Comparison of ENCODE assay signal across 10 cellular contexts in the genomic region with DNA sequence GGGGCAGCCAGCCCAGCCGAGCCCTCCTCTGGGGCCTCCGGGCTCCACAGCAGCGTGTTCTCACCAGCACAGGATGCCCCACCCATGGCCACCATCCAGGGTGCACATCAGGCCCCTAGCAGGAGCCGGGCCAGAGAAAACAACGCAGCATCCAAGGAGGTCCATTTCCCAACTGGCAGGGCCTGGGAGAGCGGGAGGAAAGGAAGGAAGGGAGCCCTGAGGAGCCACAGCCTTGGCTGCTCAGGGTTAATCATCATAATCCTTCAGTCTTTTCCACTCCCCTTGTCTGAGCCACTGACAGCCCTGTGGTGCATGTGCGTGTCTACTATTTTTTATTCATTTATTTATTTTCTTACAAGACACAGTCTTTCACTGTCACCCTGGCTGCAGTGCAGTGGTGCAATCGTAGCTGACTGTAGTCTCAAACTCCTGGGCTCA. TPM values are rescaled to one million over a fixed set of nuclear protein-coding genes. Genes with fewer than 3 reads are reported as not detected.
DNase-seq lines count a peak whose midpoint lies in the region; ATAC-seq and TF ChIP-seq lines count a peak whose summit lies in the region.
"Had no signal": no experiment of that assay in that cellular context is flagged by ENCODE, and none has a peak within 500 bp of the region (broad histone marks: within the 10 kb centered on the region; RNA-seq: fewer than 3 reads in every experiment).

No MANE protein-coding gene starts in this region.

- peak overlapping the region in 3 of 4 donors; percentile 78 to 82 (median 82) for H3K27ac ChIP-seq in gastroesophageal sphincter
- H3K27ac ChIP-seq: HL-60 had no signal

- 8 to 40% methylated on average over 1 to 2 of the region's 8 CpGs for WGBS in gastroesophageal sphincter (ENCODE audit: low coverage in 1 of 2), 2 donors

- H3K27me3 ChIP-seq in BJ (ENCODE audit: control insufficient read depth, insufficient read depth, low read length) (no peaks in the 10 kb centered on the region), gastroesophageal sphincter (peaks cover 76% of the 10 kb centered on the region)

- DNase-seq in BJ (ENCODE audit: low read depth) (peak; percentile 66), T1000 (lab: John Stamatoyannopoulos, UW) (peak; percentile 75), sciatic nerve (ENCODE audit: low spot score) (peak; percentile 94), GM13976 (ENCODE audit: low spot score) (no peak), NCI-H524 (lab: John Stamatoyannopoulos, UW) (no peak)
- DNase-seq: CD4-positive, CD25-positive, alpha-beta regulatory T cell had no signal

- TF ChIP-seq POLR2A in gastroesophageal sphincter (IDR thresholded peaks at IDR 0.05) = no peak

- H3K9me3 ChIP-seq in gastroesophageal sphincter = no peaks in the 10 kb centered on the region

- ATAC-seq in gastroesophageal sphincter (peak; percentile 82), sciatic nerve (peak; percentile 87), HG02623 (IDR thresholded peaks at IDR 0.05; ENCODE audit: unreplicated experiment) (no peak), GM18858 (IDR thresholded peaks at IDR 0.05; ENCODE audit: unreplicated experiment) (no peak)

- TF ChIP-seq CTCF in BJ (IDR thresholded peaks at IDR 0.05; ENCODE audit: insufficient read depth, low read depth, low read length) (no peak), gastroesophageal sphincter (IDR thresholded peaks at IDR 0.05) (no peak), GM13976 (IDR thresholded peaks at IDR 0.05; ENCODE audit: borderline replicate concordance, control extremely low read depth, extremely low read depth, insufficient read depth, missing control alignments) (no peak)

- H3K4me3 ChIP-seq in BJ (ENCODE audit: low read depth, low read length) (no peak overlapping the region), gastroesophageal sphincter (peak overlapping the region in 1 of 2 donors; percentile 17)

- H3K4me1 ChIP-seq in gastroesophageal sphincter = peaks cover 0 to 55% (median 9%) of the 10 kb centered on the region in 3 donors

- POLR2A ChIA-PET in BJ (lab: Charles Lee) = no interaction called here

- intact Hi-C loops in sciatic nerve (cut with DNase I) = no loop called here

- in situ Hi-C loops in GM13976 (cut with MboI; ENCODE audit: low sequenced_read_pairs, unreplicated experiment) = no loop called here

- CTCF ChIA-PET in BJ (lab: Yijun Ruan, JAX) = interaction anchor here (0.8 kb wide), 1 partner anchor 86 kb away, joined by 6 read pairs; no protein-coding TSS in a partner anchor

- H3K36me3 ChIP-seq in BJ (ENCODE audit: control insufficient read depth, insufficient read depth, low read length) (no peaks in the 10 kb centered on the region), gastroesophageal sphincter (no peaks in the 10 kb centered on the region)

- TF ChIP-seq EP300 in gastroesophageal sphincter (IDR thresholded peaks at IDR 0.05) = no peak

RNA-seq across cellular contexts. Expression of gene PLAC9, which starts 3.6 kb away (rescaled TPM):
- 16.3 and 19.3 TPM in 2 replicates for polyA plus RNA-seq in BJ (2011; rRNA removed)
- 2.7 and 4.3 TPM in 2 replicates for polyA minus RNA-seq in BJ (2011; rRNA and poly(A)+ RNA removed)
- 10 to 100 TPM; 21.0 to 34.9 (median 28.9) TPM for total RNA-seq in gastroesophageal sphincter
- 103 TPM for total RNA-seq in sciatic nerve
- total RNA-seq: CD4-positive, CD25-positive, alpha-beta regulatory T cell had no signal

RNA-seq across cellular contexts. Expression of gene TMEM254, which starts 57.7 kb away (rescaled TPM):
- 29.0 and 35.5 TPM in 2 replicates for polyA plus RNA-seq in BJ (2011; rRNA removed)
- polyA minus RNA-seq in BJ (2011; rRNA and poly(A)+ RNA removed) = 9.8 and 12.1 TPM in 2 replicates
- total RNA-seq in gastroesophageal sphincter = 10 to 100 TPM in 3 of 4 donors, 1 to 10 TPM in 1; 7.8 to 15.1 (median 13.2) TPM
- 13.6 TPM for total RNA-seq in sciatic nerve

Comparison
In these comparisons a context has a peak if more than half of its experiments do, and no peak if none do; other contexts are left out.
1. DNase-seq: peak in BJ (single experiment), T1000 (single experiment) and sciatic nerve (single experiment); none in GM13976 (single experiment) and NCI-H524 (0 of 2).
2. ATAC-seq: peak in gastroesophageal sphincter (single experiment) and sciatic nerve (single experiment); none in HG02623 (single experiment) and GM18858 (single experiment).